Comparison of ENCODE assay signal across 1 cellular context in the genomic region with DNA sequence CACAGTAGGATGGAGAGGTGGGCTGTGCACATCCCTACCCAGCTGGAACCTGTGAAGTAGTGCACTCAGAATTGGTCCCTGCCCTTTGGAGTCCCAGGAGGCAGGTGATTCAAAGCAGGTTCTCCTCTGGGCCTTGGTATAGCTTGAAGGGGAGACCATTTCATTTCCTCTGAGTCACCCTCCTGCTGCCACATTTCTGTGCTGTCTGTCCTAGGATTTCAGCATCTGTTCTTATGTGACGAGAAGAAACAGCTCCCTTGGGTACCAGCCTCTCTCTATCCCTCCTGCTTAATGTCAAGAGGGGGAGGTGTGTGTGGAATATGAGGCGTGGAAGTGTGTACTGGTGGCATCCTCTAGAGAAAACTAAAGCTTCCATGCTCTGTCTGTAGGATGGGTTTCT.
TF ChIP-seq lines count a peak whose summit lies in the region.

No MANE protein-coding gene starts in this region.

TF ChIP-seq in SK-N-SH treated with all-trans-retinoic acid at 6 μM for 48 hours, 23 proteins besides CTCF, POLR2A, EP300 and RAD21 (continued from another document):
- TF ChIP-seq, protein P1, sequence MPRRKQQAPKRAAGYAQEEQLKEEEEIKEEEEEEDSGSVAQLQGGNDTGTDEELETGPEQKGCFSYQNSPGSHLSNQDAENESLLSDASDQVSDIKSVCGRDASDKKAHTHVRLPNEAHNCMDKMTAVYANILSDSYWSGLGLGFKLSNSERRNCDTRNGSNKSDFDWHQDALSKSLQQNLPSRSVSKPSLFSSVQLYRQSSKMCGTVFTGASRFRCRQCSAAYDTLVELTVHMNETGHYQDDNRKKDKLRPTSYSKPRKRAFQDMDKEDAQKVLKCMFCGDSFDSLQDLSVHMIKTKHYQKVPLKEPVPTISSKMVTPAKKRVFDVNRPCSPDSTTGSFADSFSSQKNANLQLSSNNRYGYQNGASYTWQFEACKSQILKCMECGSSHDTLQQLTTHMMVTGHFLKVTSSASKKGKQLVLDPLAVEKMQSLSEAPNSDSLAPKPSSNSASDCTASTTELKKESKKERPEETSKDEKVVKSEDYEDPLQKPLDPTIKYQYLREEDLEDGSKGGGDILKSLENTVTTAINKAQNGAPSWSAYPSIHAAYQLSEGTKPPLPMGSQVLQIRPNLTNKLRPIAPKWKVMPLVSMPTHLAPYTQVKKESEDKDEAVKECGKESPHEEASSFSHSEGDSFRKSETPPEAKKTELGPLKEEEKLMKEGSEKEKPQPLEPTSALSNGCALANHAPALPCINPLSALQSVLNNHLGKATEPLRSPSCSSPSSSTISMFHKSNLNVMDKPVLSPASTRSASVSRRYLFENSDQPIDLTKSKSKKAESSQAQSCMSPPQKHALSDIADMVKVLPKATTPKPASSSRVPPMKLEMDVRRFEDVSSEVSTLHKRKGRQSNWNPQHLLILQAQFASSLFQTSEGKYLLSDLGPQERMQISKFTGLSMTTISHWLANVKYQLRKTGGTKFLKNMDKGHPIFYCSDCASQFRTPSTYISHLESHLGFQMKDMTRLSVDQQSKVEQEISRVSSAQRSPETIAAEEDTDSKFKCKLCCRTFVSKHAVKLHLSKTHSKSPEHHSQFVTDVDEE (CRISPR knock-in tag; IDR thresholded peaks at IDR 0.05), result no peak
- TF ChIP-seq ZC3H10 (CRISPR knock-in tag; IDR thresholded peaks at IDR 0.05) (no peak), ZFP3 (CRISPR knock-in tag; IDR thresholded peaks at IDR 0.05) (no peak), ZNF565 (CRISPR knock-in tag; conservative IDR thresholded peaks at IDR 0.05; ENCODE audit: low read depth) (no peak), GLIS3 (CRISPR knock-in tag; IDR thresholded peaks at IDR 0.05) (no peak), ARNTL (CRISPR knock-in tag; IDR thresholded peaks at IDR 0.05; ENCODE audit: borderline replicate concordance, low read depth) (no peak), ISL1 (CRISPR knock-in tag; IDR thresholded peaks at IDR 0.05) (no peak), TCF4 (CRISPR knock-in tag; IDR thresholded peaks at IDR 0.05; ENCODE audit: borderline replicate concordance) (no peak), ZFP30 (CRISPR knock-in tag; IDR thresholded peaks at IDR 0.05) (no peak), RARB (CRISPR knock-in tag; IDR thresholded peaks at IDR 0.05) (no peak), ESRRG (CRISPR knock-in tag; IDR thresholded peaks at IDR 0.05) (no peak), BACH2 (CRISPR knock-in tag; IDR thresholded peaks at IDR 0.05; ENCODE audit: borderline replicate concordance) (no peak), SNAI2 (CRISPR knock-in tag; IDR thresholded peaks at IDR 0.05) (no peak), OSR1 (CRISPR knock-in tag; IDR thresholded peaks at IDR 0.05) (no peak)
